In genomic region chr3:183766745-183767606, GRCh38 we compare ENCODE assay signal across 1 cellular context.
TF ChIP-seq lines count a peak whose summit lies in the region.

No MANE protein-coding gene starts in this region.

TF ChIP-seq in IMR-90, 13 proteins besides CTCF, POLR2A, EP300 and RAD21:
- TF ChIP-seq USF2 (IDR thresholded peaks at IDR 0.05; ENCODE audit: low read depth, low read length) = no peak
- peak; percentile 72 for TF ChIP-seq SMC3 (IDR thresholded peaks at IDR 0.05; ENCODE audit: low read depth, low read length)
- no peak for TF ChIP-seq MAZ (IDR thresholded peaks at IDR 0.05; ENCODE audit: borderline replicate concordance, low read depth, low read length)
TF ChIP-seq in IMR-90: peak in this region for 1.
